Comparison of ENCODE assay signal across 8 cellular contexts in the genomic region with DNA sequence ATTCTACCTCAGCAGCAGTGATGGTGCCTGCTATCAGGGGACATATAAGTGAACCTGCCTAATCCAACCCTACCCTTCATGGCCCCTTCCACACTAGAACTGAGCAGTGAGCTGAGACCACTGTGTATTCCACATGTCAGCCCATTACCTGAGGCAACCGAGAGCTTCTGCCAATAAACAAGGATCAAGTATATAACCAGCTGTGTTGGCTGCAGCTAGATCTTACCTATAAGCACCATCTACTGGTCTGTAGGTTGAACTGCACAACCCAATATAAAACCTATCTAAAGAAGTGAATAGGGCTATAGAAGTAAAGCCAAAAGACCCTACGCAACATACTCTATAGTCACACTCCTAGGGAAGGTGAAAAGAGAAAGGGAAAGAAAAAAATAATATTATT.
A peak's percentile ranks its signal among the peaks of the same experiment; 100 is the strongest.
DNase-seq lines count a peak whose midpoint lies in the region; ATAC-seq and TF ChIP-seq lines count a peak whose summit lies in the region.

No MANE protein-coding gene starts in this region.

- intact Hi-C loops in esophagus muscularis mucosa (cut with DNase I) = loop anchor here (5.0 kb wide), 1 partner anchor 694 kb away; no protein-coding TSS in a partner anchor
- intact Hi-C loops in psoas muscle (cut with DNase I) = loop anchor here in 1 of 2 donors (5.0 to 10.0 kb wide), 2 partner anchors 426 to 629 kb away; partner anchors contain the start of gene DUSP10
- intact Hi-C loops in activated CD4-positive, alpha-beta memory T cell treated with anti-CD3 and anti-CD28 coated beads for 36 hours (cut with micrococcal nuclease) = no loop called here

- POLR2A ChIA-PET in activated CD4-positive, alpha-beta memory T cell treated with anti-CD3 and anti-CD28 coated beads for 36 hours (lab: Charles Lee) = no interaction called here

- H3K27me3 ChIP-seq in HL-60 (ENCODE audit: insufficient read depth, poor library complexity, severe bottlenecking) = no peaks in the 10 kb centered on the region
- no peaks in the 10 kb centered on the region for H3K27me3 ChIP-seq in esophagus muscularis mucosa
- no peaks in the 10 kb centered on the region for H3K27me3 ChIP-seq in psoas muscle (ENCODE audit: insufficient read depth in 3 of 3, low read length in 2 of 3)

- no peak for TF ChIP-seq POLR2A in esophagus muscularis mucosa (IDR thresholded peaks at IDR 0.05; ENCODE audit: low read depth)

- CTCF ChIA-PET in activated CD4-positive, alpha-beta memory T cell treated with anti-CD3 and anti-CD28 coated beads for 36 hours (lab: Charles Lee) = interaction anchor here (0.6 to 1.5 kb wide), 5 partner anchors 8 to 907 kb away, joined by 3 to 4 read pairs (median 4); no protein-coding TSS in a partner anchor

- H3K4me3 ChIP-seq in HL-60 (replicated peaks; ENCODE audit: insufficient read depth, low read length) = no peak overlapping the region
- H3K4me3 ChIP-seq in esophagus muscularis mucosa = no peak overlapping the region
- no peak overlapping the region for H3K4me3 ChIP-seq in psoas muscle

- peaks cover 0 to 10% (median 8%) of the 10 kb centered on the region in 4 donors for H3K9me3 ChIP-seq in esophagus muscularis mucosa
- peaks cover 7% of the 10 kb centered on the region for H3K9me3 ChIP-seq in psoas muscle

- no peak overlapping the region for H3K27ac Mint-ChIP-seq in activated CD4-positive, alpha-beta memory T cell treated with anti-CD3 and anti-CD28 coated beads for 36 hours

- peaks cover 6% of the 10 kb centered on the region for H3K36me3 Mint-ChIP-seq in activated CD4-positive, alpha-beta memory T cell treated with anti-CD3 and anti-CD28 coated beads for 36 hours

- DNase-seq in Caki2 (ENCODE audit: low read depth) (peak; percentile 29), HL-60 (ENCODE audit: low read depth in 1 of 2, low spot score in 1 of 2) (peak in 1 of 2 experiments; percentile 7), RPMI8226 (peak; percentile 38), esophagus muscularis mucosa (ENCODE audit: extremely low spot score) (no peak), psoas muscle (no peak)
- DNase-seq in activated CD4-positive, alpha-beta memory T cell treated with anti-CD3 and anti-CD28 coated beads for 36 hours = no peak

- no peak overlapping the region for H3K4me3 Mint-ChIP-seq in activated CD4-positive, alpha-beta memory T cell treated with anti-CD3 and anti-CD28 coated beads for 36 hours

- H3K9me3 Mint-ChIP-seq in activated CD4-positive, alpha-beta memory T cell treated with anti-CD3 and anti-CD28 coated beads for 36 hours = peaks cover 26% of the 10 kb centered on the region

- no peaks in the 10 kb centered on the region for H3K4me1 ChIP-seq in esophagus muscularis mucosa
- no peaks in the 10 kb centered on the region for H3K4me1 ChIP-seq in psoas muscle

- 64% methylated on average over 2 of the region's 2 CpGs for WGBS in esophagus muscularis mucosa
- 40 to 46% (median 43%) methylated on average over 2 of the region's 2 CpGs for WGBS in psoas muscle, 3 donors

- H3K4me1 Mint-ChIP-seq in activated CD4-positive, alpha-beta memory T cell treated with anti-CD3 and anti-CD28 coated beads for 36 hours (ENCODE audit: low read depth) = peaks cover 2% of the 10 kb centered on the region

- peak; percentile 42 for TF ChIP-seq CTCF in HL-60 (IDR thresholded peaks at IDR 0.05; ENCODE audit: insufficient read depth, low read length)
- TF ChIP-seq CTCF in esophagus muscularis mucosa (IDR thresholded peaks at IDR 0.05) = peak; percentile 36 to 49 (median 41)
- TF ChIP-seq CTCF in psoas muscle (IDR thresholded peaks at IDR 0.05) = peak; percentile 65

- in situ Hi-C loops in Caki2 (cut with HindIII; ENCODE audit: low pct_unique_long_range_greater_than_20kb, low sequenced_read_pairs) = no loop called here

- no peaks in the 10 kb centered on the region for H3K36me3 ChIP-seq in esophagus muscularis mucosa
- H3K36me3 ChIP-seq in psoas muscle (ENCODE audit: insufficient read depth in 1 of 2, low read depth in 1 of 2) = no peaks in the 10 kb centered on the region

- H3K27ac ChIP-seq in HL-60 (replicated peaks) = no peak overlapping the region
- H3K27ac ChIP-seq in esophagus muscularis mucosa (replicated peaks in 1 of 4) = no peak overlapping the region
- H3K27ac ChIP-seq in psoas muscle = no peak overlapping the region

- H3K27me3 Mint-ChIP-seq in activated CD4-positive, alpha-beta memory T cell treated with anti-CD3 and anti-CD28 coated beads for 36 hours = no peaks in the 10 kb centered on the region

- peak; percentile 81 for ATAC-seq in GM19395 (IDR thresholded peaks at IDR 0.05; ENCODE audit: unreplicated experiment)
- peak; percentile 78 to 87 (median 82) for ATAC-seq in psoas muscle
- no peak for ATAC-seq in GM21528 (IDR thresholded peaks at IDR 0.05; ENCODE audit: low FRiP score, unreplicated experiment)

- no peak for TF ChIP-seq EP300 in esophagus muscularis mucosa (IDR thresholded peaks at IDR 0.05)

Comparison
In these comparisons a context has a peak if more than half of its experiments do, and no peak if none do; other contexts are left out.
1. DNase-seq: peak in Caki2 (single experiment) and RPMI8226 (single experiment); none in esophagus muscularis mucosa (single experiment), psoas muscle (0 of 2) and activated CD4-positive, alpha-beta memory T cell treated with anti-CD3 and anti-CD28 coated beads for 36 hours (single experiment).
2. Peak in every context shown above with its lines, with median percentiles within 50 percentile points of each other: CTCF ChIP-seq.